Comparison of ENCODE assay signal across 1 cellular context in genomic region chr3:61945657-61946056, GRCh38.
TF ChIP-seq lines count a peak whose summit lies in the region.

No MANE protein-coding gene starts in this region.

TF ChIP-seq in GM23338, 12 proteins besides CTCF, POLR2A, EP300 and RAD21 (continued from another document):
- TF ChIP-seq ZNF462 (CRISPR knock-in tag; IDR thresholded peaks at IDR 0.05) (no peak), ETS1 (IDR thresholded peaks at IDR 0.05) (no peak), JUNB (IDR thresholded peaks at IDR 0.05; ENCODE audit: unreplicated experiment) (no peak), NANOG (IDR thresholded peaks at IDR 0.05; ENCODE audit: borderline replicate concordance) (no peak), CREB1 (CRISPR knock-in tag; IDR thresholded peaks at IDR 0.05; ENCODE audit: low read depth) (no peak), POLR2AphosphoS5 (IDR thresholded peaks at IDR 0.05; ENCODE audit: low read depth) (no peak)
